1 cellular context compared by ENCODE assay signal in genomic region chr9:35001285-35001677, GRCh38.
TF ChIP-seq lines count a peak whose summit lies in the region.

No MANE protein-coding gene starts in this region.

TF ChIP-seq in H1, 55 proteins besides CTCF, POLR2A, EP300 and RAD21:
- TF ChIP-seq SAP30 (IDR thresholded peaks at IDR 0.05; ENCODE audit: insufficient read depth, insufficient replicate concordance, low read length): no peak
- no peak for TF ChIP-seq KDM4A (IDR thresholded peaks at IDR 0.05; ENCODE audit: low read depth, low read length, severe bottlenecking)
- no peak for TF ChIP-seq CHD7 (IDR thresholded peaks at IDR 0.05; ENCODE audit: insufficient replicate concordance, low read length)
- TF ChIP-seq FOSL1 (IDR thresholded peaks at IDR 0.05; ENCODE audit: insufficient read depth, low read depth, low read length): no peak
- TF ChIP-seq SUZ12 (IDR thresholded peaks at IDR 0.05; ENCODE audit: low read length): no peak
- no peak for TF ChIP-seq TEAD4 (IDR thresholded peaks at IDR 0.05; ENCODE audit: low read depth, low read length)
- TF ChIP-seq BRCA1 (IDR thresholded peaks at IDR 0.05; ENCODE audit: low read depth, low read length): no peak
- no peak for TF ChIP-seq CBX8 (IDR thresholded peaks at IDR 0.05; ENCODE audit: borderline replicate concordance, low read depth, low read length)
- TF ChIP-seq MAX (IDR thresholded peaks at IDR 0.05): no peak
- no peak for TF ChIP-seq MAFK (IDR thresholded peaks at IDR 0.05; ENCODE audit: low read depth, low read length)
- no peak for TF ChIP-seq CHD1 (IDR thresholded peaks at IDR 0.05; ENCODE audit: low read depth, low read length)
- TF ChIP-seq NRF1 (IDR thresholded peaks at IDR 0.05; ENCODE audit: low read depth, low read length): no peak
